In the genomic region with DNA sequence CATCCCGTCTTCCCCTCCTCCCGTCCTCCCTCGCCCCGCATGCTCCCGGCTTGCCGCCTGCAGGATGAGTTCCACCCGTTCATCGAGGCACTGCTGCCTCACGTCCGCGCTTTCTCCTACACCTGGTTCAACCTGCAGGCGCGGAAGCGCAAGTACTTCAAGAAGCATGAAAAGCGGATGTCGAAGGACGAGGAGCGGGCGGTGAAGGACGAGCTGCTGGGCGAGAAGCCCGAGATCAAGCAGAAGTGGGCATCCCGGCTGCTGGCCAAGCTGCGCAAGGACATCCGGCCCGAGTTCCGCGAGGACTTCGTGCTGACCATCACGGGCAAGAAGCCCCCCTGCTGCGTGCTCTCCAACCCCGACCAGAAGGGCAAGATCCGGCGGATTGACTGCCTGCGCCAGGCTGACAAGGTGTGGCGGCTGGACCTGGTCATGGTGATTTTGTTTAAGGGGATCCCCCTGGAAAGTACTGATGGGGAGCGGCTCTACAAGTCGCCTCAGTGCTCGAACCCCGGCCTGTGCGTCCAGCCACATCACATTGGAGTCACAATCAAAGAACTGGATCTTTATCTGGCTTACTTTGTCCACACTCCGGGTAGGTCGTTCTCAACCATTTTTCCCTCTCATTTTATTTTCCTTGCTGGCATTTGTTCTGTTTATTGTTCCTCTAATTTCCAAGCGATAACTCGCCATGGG, we compare ENCODE assay signal across 10 cellular contexts. TPM values are rescaled to one million over a fixed set of nuclear protein-coding genes. Genes with fewer than 3 reads are reported as not detected.
DNase-seq lines count a peak whose midpoint lies in the region; ATAC-seq and TF ChIP-seq lines count a peak whose summit lies in the region.
"Had no signal": no experiment of that assay in that cellular context is flagged by ENCODE, and none has a peak within 500 bp of the region (broad histone marks: within the 10 kb centered on the region; RNA-seq: fewer than 3 reads in every experiment).

No MANE protein-coding gene starts in this region.

- H3K27me3 ChIP-seq in muscle layer of colon (ENCODE audit: control insufficient read depth in 1 of 2, insufficient read depth in 2 of 2, low read length in 2 of 2) = no peaks in the 10 kb centered on the region

- no peak overlapping the region for H3K27ac Mint-ChIP-seq in activated naive CD4-positive, alpha-beta T cell treated with anti-CD3 and anti-CD28 coated beads, Interleukin-2, amount 10 ng/mL, durations not matched to agents 7 days and 5 days
- no peak overlapping the region for H3K27ac Mint-ChIP-seq in progenitor cell of endocrine pancreas

- H3K9me3 Mint-ChIP-seq in activated naive CD4-positive, alpha-beta T cell treated with anti-CD3 and anti-CD28 coated beads, Interleukin-2, amount 10 ng/mL, durations not matched to agents 7 days and 5 days = no peaks in the 10 kb centered on the region
- H3K9me3 Mint-ChIP-seq in progenitor cell of endocrine pancreas (ENCODE audit: low read depth) = no peaks in the 10 kb centered on the region

- H3K36me3 ChIP-seq in muscle layer of colon (ENCODE audit: insufficient read depth, low read length) = peaks cover 13% of the 10 kb centered on the region

- peaks cover 90% of the 10 kb centered on the region for H3K27me3 Mint-ChIP-seq in activated naive CD4-positive, alpha-beta T cell treated with anti-CD3 and anti-CD28 coated beads, Interleukin-2, amount 10 ng/mL, durations not matched to agents 7 days and 5 days
- peaks cover 99% of the 10 kb centered on the region for H3K27me3 Mint-ChIP-seq in progenitor cell of endocrine pancreas

- H3K27ac ChIP-seq in cingulate gyrus (ENCODE audit: low read depth, low read length) (peak overlapping the region; percentile 100), muscle layer of colon (ENCODE audit: low read depth, low read length) (peak overlapping the region; percentile 86)

- intact Hi-C loops in left cardiac atrium (cut with DNase I) = loop anchor here in 1 of 2 donors (5.0 kb wide), 1 partner anchor 37 kb away; no protein-coding TSS in a partner anchor
- intact Hi-C loops in Right ventricle myocardium superior (cut with DNase I) = loop anchor here (5.0 kb wide), 1 partner anchor 33 kb away; no protein-coding TSS in a partner anchor

- peaks cover 2% of the 10 kb centered on the region for H3K36me3 Mint-ChIP-seq in activated naive CD4-positive, alpha-beta T cell treated with anti-CD3 and anti-CD28 coated beads, Interleukin-2, amount 10 ng/mL, durations not matched to agents 7 days and 5 days
- no peaks in the 10 kb centered on the region for H3K36me3 Mint-ChIP-seq in progenitor cell of endocrine pancreas (ENCODE audit: insufficient read depth)

- peaks cover 23% of the 10 kb centered on the region for H3K4me1 Mint-ChIP-seq in activated naive CD4-positive, alpha-beta T cell treated with anti-CD3 and anti-CD28 coated beads, Interleukin-2, amount 10 ng/mL, durations not matched to agents 7 days and 5 days
- peaks cover 22% of the 10 kb centered on the region for H3K4me1 Mint-ChIP-seq in progenitor cell of endocrine pancreas (ENCODE audit: low read depth)

- H3K9me3 ChIP-seq in muscle layer of colon (ENCODE audit: low read length) = no peaks in the 10 kb centered on the region

- H3K4me3 Mint-ChIP-seq in activated naive CD4-positive, alpha-beta T cell treated with anti-CD3 and anti-CD28 coated beads, Interleukin-2, amount 10 ng/mL, durations not matched to agents 7 days and 5 days = no peak overlapping the region
- no peak overlapping the region for H3K4me3 Mint-ChIP-seq in progenitor cell of endocrine pancreas (ENCODE audit: low read depth)

- ATAC-seq in left cardiac atrium = no peak
- no peak for ATAC-seq in Right ventricle myocardium superior (ENCODE audit: poor library complexity)
- no peak for ATAC-seq in HG02852 (IDR thresholded peaks at IDR 0.05; ENCODE audit: unreplicated experiment)

- H3K9ac ChIP-seq in muscle layer of colon (ENCODE audit: low read length) = peak overlapping the region; percentile 72

- H3K4me1 ChIP-seq in muscle layer of colon (ENCODE audit: insufficient read depth, low read length) = peaks cover 78% of the 10 kb centered on the region

- DNase-seq in left cardiac atrium (peak; percentile 51), Right ventricle myocardium superior (no peak), progenitor cell of endocrine pancreas (ENCODE audit: low spot score, unreplicated experiment) (no peak), islet precursor cell (no peak)
- DNase-seq in activated naive CD4-positive, alpha-beta T cell treated with anti-CD3 and anti-CD28 coated beads, Interleukin-2, amount 10 ng/mL, durations not matched to agents 7 days and 5 days = no peak
- DNase-seq: activated CD4-positive, CD25-positive, alpha-beta regulatory T cell had no signal

- TF ChIP-seq CTCF in progenitor cell of endocrine pancreas (IDR thresholded peaks at IDR 0.05; ENCODE audit: unreplicated experiment) = no peak

- CTCF ChIA-PET in activated naive CD4-positive, alpha-beta T cell treated with anti-CD3 and anti-CD28 coated beads, Interleukin-2, amount 10 ng/mL, durations not matched to agents 7 days and 5 days (lab: Charles Lee) = no interaction called here

- H3K4me3 ChIP-seq in muscle layer of colon (ENCODE audit: low read depth in 1 of 2, low read length in 2 of 2) = peak overlapping the region; percentile 33 to 59

RNA-seq across cellular contexts. Expression of a gene that starts 29.8 kb away (rescaled TPM):
- 100 to 1,000 TPM; 117 to 133 TPM for total RNA-seq in left cardiac atrium
- total RNA-seq in Right ventricle myocardium superior = 160 TPM
- 0.46 and 0.51 TPM in 2 replicates for total RNA-seq in progenitor cell of endocrine pancreas

RNA-seq across cellular contexts. Expression of a gene that starts 55.7 kb away (rescaled TPM):
- total RNA-seq in left cardiac atrium (1 to 10 TPM; 5.2 to 7.0 TPM), Right ventricle myocardium superior (9.1 TPM), progenitor cell of endocrine pancreas (not detected in 2 replicates)
- total RNA-seq: LHCN-M2 had no signal

Comparison
In these comparisons a context has a peak if more than half of its experiments do, and no peak if none do; other contexts are left out.
1. RNA of a gene that starts 29.8 kb away (total RNA-seq): 160 TPM in Right ventricle myocardium superior (single experiment) and 117 to 133 TPM in left cardiac atrium; 0.46 to 0.51 TPM in progenitor cell of endocrine pancreas; every median in the first group is over 10 times any median in the second.